In genomic region chr7:121043314-121044234, GRCh38 we compare ENCODE assay signal across 1 cellular context.
A peak's percentile ranks its signal among the peaks of the same experiment; 100 is the strongest.
TF ChIP-seq lines count a peak whose summit lies in the region.

No MANE protein-coding gene starts in this region.

TF ChIP-seq in K562, 482 proteins besides CTCF, POLR2A, EP300 and RAD21 (continued from another document and continues in another):
- TF ChIP-seq CUX1 (CRISPR knock-in tag; IDR thresholded peaks at IDR 0.05) = no peak
- TF ChIP-seq MIER1 (IDR thresholded peaks at IDR 0.05; ENCODE audit: low read depth) = no peak
- TF ChIP-seq ESRRB (CRISPR knock-in tag; IDR thresholded peaks at IDR 0.05; ENCODE audit: borderline replicate concordance) = no peak
- peak; percentile 38; the same call in 1 of the 2 replicates for TF ChIP-seq ZNF311 (CRISPR knock-in tag; IDR thresholded peaks at IDR 0.05)
- TF ChIP-seq WHSC1 (IDR thresholded peaks at IDR 0.05; ENCODE audit: low read length) = peak; percentile 85
- no peak for TF ChIP-seq ZNF695 (CRISPR knock-in tag; IDR thresholded peaks at IDR 0.05)
- TF ChIP-seq SMAD1 (IDR thresholded peaks at IDR 0.05; ENCODE audit: low read depth, low read length, partially characterized antibody) = no peak
- no peak for TF ChIP-seq KAT7 (CRISPR knock-in tag; IDR thresholded peaks at IDR 0.05; ENCODE audit: borderline replicate concordance)
- no peak for TF ChIP-seq SLC30A9 (CRISPR knock-in tag; IDR thresholded peaks at IDR 0.05)
- 0 out of 2 replicates have a peak, but pooled peaks have one; percentile 52 for TF ChIP-seq IFI16 (CRISPR knock-in tag; IDR thresholded peaks at IDR 0.05)
- no peak for TF ChIP-seq KLF10 (CRISPR knock-in tag; IDR thresholded peaks at IDR 0.05)
- peak; percentile 83 for TF ChIP-seq ZNF592 (IDR thresholded peaks at IDR 0.05)
- peak; percentile 38; the same call in 1 of the 2 replicates for TF ChIP-seq ZNF134 (CRISPR knock-in tag; conservative IDR thresholded peaks at IDR 0.05)
- no peak for TF ChIP-seq MCM7 (IDR thresholded peaks at IDR 0.05)
- TF ChIP-seq PBX2 (CRISPR knock-in tag; IDR thresholded peaks at IDR 0.05; ENCODE audit: low read depth) = no peak
- TF ChIP-seq PBX2 (tag; conservative IDR thresholded peaks at IDR 0.05; ENCODE audit: low read depth) = peak; percentile 5; the same call in 1 of the 2 replicates
- TF ChIP-seq ZFP1 (CRISPR knock-in tag; IDR thresholded peaks at IDR 0.05) = peak; percentile 58; the same call in 1 of the 2 replicates
- TF ChIP-seq ZNF561 (CRISPR knock-in tag; conservative IDR thresholded peaks at IDR 0.05) = no peak
- no peak for TF ChIP-seq ZNF609 (CRISPR knock-in tag; IDR thresholded peaks at IDR 0.05; ENCODE audit: borderline replicate concordance)
- TF ChIP-seq HOXB6 (CRISPR knock-in tag; IDR thresholded peaks at IDR 0.05; ENCODE audit: borderline replicate concordance) = no peak
- TF ChIP-seq ERF (CRISPR knock-in tag; IDR thresholded peaks at IDR 0.05) = 0 out of 2 replicates have a peak, but pooled peaks have one; percentile 33
- no peak for TF ChIP-seq CEBPB (tag; IDR thresholded peaks at IDR 0.05)
- TF ChIP-seq BRD4 (IDR thresholded peaks at IDR 0.05) = 0 out of 2 replicates have a peak, but pooled peaks have one; percentile 51
- TF ChIP-seq AFF4 (CRISPR knock-in tag; IDR thresholded peaks at IDR 0.05) = no peak
- TF ChIP-seq TEAD1 (CRISPR knock-in tag; IDR thresholded peaks at IDR 0.05) = peak in 1 of 2 experiments; percentile 31; a peak in 1 of 4 replicates
- TF ChIP-seq ZNF507 (tag; conservative IDR thresholded peaks at IDR 0.05) = 0 out of 2 replicates have a peak, but pooled peaks have one; percentile 20
- TF ChIP-seq ZNF232 (CRISPR knock-in tag; IDR thresholded peaks at IDR 0.05) = 0 out of 2 replicates have a peak, but pooled peaks have one; percentile 26
- TF ChIP-seq ZBTB11 (CRISPR knock-in tag; IDR thresholded peaks at IDR 0.05) = 0 out of 6 replicates have a peak, but pooled peaks of 1 of the 3 experiments have one; percentile 25
- no peak for TF ChIP-seq ZNF668 (CRISPR knock-in tag; IDR thresholded peaks at IDR 0.05)
- TF ChIP-seq E2F3 (CRISPR knock-in tag; IDR thresholded peaks at IDR 0.05) = 0 out of 2 replicates have a peak, but pooled peaks have one; percentile 45
